9 cellular contexts compared by ENCODE assay signal in genomic region chr5:79561525-79561893, GRCh38. TPM values are rescaled to one million over a fixed set of nuclear protein-coding genes. Genes with fewer than 3 reads are reported as not detected.
DNase-seq lines count a peak whose midpoint lies in the region; ATAC-seq lines count a peak whose summit lies in the region.
"Had no signal": no experiment of that assay in that cellular context is flagged by ENCODE, and none has a peak within 500 bp of the region (broad histone marks: within the 10 kb centered on the region; RNA-seq: fewer than 3 reads in every experiment).

No MANE protein-coding gene starts in this region.

- H3K9me3 Mint-ChIP-seq in activated naive CD4-positive, alpha-beta T cell treated with anti-CD3 and anti-CD28 coated beads, Interleukin-2, amount 50 U/mL, for 72 hours: peaks cover 0 to 12% of the 10 kb centered on the region in 2 donors

- peak; percentile 60 for DNase-seq in activated CD4-positive, alpha-beta T cell treated with anti-CD3 and anti-CD28 coated beads for 48 hours
- no peak for DNase-seq in activated CD4-positive, alpha-beta T cell treated with anti-CD3 and anti-CD28 coated beads, Interleukin-2, amount 50 U/mL, for 1 hour
- DNase-seq in activated naive CD4-positive, alpha-beta T cell treated with anti-CD3 and anti-CD28 coated beads, Interleukin-2, amount 50 U/mL, for 72 hours (ENCODE audit: low spot score in 2 of 2): peak in 1 of 2 donors; percentile 27
- DNase-seq in stimulated activated CD8-positive, alpha-beta memory T cell treated with anti-CD3 and anti-CD28 coated beads, Interleukin-15, amount 100 ng/mL, for 48 hours (ENCODE audit: low read depth in 2 of 2): peak; percentile 4 to 9
- no peak for DNase-seq in COR-L47 (lab: John Stamatoyannopoulos, UW)
- no peak for DNase-seq in NCI-H146 treated with DMSO at 0.1 percent for 48 hours (lab: John Stamatoyannopoulos, UW; ENCODE audit: unreplicated experiment)
- DNase-seq in NCI-H510A treated with DMSO at 0.1 percent for 48 hours (lab: John Stamatoyannopoulos, UW): no peak
- DNase-seq: T-helper 17 cell had no signal

- peaks cover 0 to 33% of the 10 kb centered on the region in 2 donors for H3K36me3 Mint-ChIP-seq in activated naive CD4-positive, alpha-beta T cell treated with anti-CD3 and anti-CD28 coated beads, Interleukin-2, amount 50 U/mL, for 72 hours

- ATAC-seq in HG03280 (IDR thresholded peaks at IDR 0.05; ENCODE audit: unreplicated experiment): peak; percentile 50
- peak; percentile 74 to 84 for ATAC-seq in activated naive CD4-positive, alpha-beta T cell treated with anti-CD3 and anti-CD28 coated beads, Interleukin-2, amount 50 U/mL, for 72 hours
- ATAC-seq: T-helper 17 cell had no signal

- peak overlapping the region; percentile 91 to 98 for H3K27ac Mint-ChIP-seq in activated naive CD4-positive, alpha-beta T cell treated with anti-CD3 and anti-CD28 coated beads, Interleukin-2, amount 50 U/mL, for 72 hours
- H3K27ac Mint-ChIP-seq: T-helper 17 cell had no signal

RNA-seq across cellular contexts. Expression of gene HOMER1, which starts 47.6 kb away (rescaled TPM):
- 1 to 10 TPM; 2.0 to 8.5 TPM for total RNA-seq in activated naive CD4-positive, alpha-beta T cell treated with anti-CD3 and anti-CD28 coated beads, Interleukin-2, amount 50 U/mL, for 72 hours

RNA-seq across cellular contexts. Expression of gene TENT2, which starts 50.7 kb away (rescaled TPM):
- 10 to 100 TPM; 92.0 to 92.4 TPM for total RNA-seq in activated naive CD4-positive, alpha-beta T cell treated with anti-CD3 and anti-CD28 coated beads, Interleukin-2, amount 50 U/mL, for 72 hours

Comparison
In these comparisons a context has a peak if more than half of its experiments do, and no peak if none do; other contexts are left out.
1. DNase-seq: peak in activated CD4-positive, alpha-beta T cell treated with anti-CD3 and anti-CD28 coated beads for 48 hours (single experiment) and stimulated activated CD8-positive, alpha-beta memory T cell treated with anti-CD3 and anti-CD28 coated beads, Interleukin-15, amount 100 ng/mL, for 48 hours (2 of 2); none in activated CD4-positive, alpha-beta T cell treated with anti-CD3 and anti-CD28 coated beads, Interleukin-2, amount 50 U/mL, for 1 hour (single experiment), COR-L47 (single experiment), NCI-H146 treated with DMSO at 0.1 percent for 48 hours (single experiment) and NCI-H510A treated with DMSO at 0.1 percent for 48 hours (single experiment).